Comparison of ENCODE assay signal across 8 cellular contexts in genomic region chr13:110915874-110916670, GRCh38. TPM values are rescaled to one million over a fixed set of nuclear protein-coding genes. Genes with fewer than 3 reads are reported as not detected.
DNase-seq lines count a peak whose midpoint lies in the region; ATAC-seq lines count a peak whose summit lies in the region.

No MANE protein-coding gene starts in this region.

- peak overlapping the region; percentile 96 for H3K27ac Mint-ChIP-seq in stimulated activated memory B cell treated with anti-CD40 and anti-IgM and Interleukin-4, amounts not matched to agents 10 μg/mL and 1 μg/mL and 100 μg/mL, for 72 hours

- DNase-seq in DMS153 (lab: John Stamatoyannopoulos, UW) (peak; percentile 44), NCI-H2081 treated with DMSO at 0.1 percent for 48 hours (lab: John Stamatoyannopoulos, UW) (no peak), NCI-H2107 (lab: John Stamatoyannopoulos, UW) (no peak)

- H3K27me3 Mint-ChIP-seq in stimulated activated memory B cell treated with anti-CD40 and anti-IgM and Interleukin-4, amounts not matched to agents 10 μg/mL and 1 μg/mL and 100 μg/mL, for 72 hours: no peaks in the 10 kb centered on the region

- H3K4me3 ChIP-seq in iPS-18c (ENCODE audit: insufficient read depth, low read depth, low read length): peak overlapping the region; percentile 82

- H3K36me3 ChIP-seq in KOPT-K1 (ENCODE audit: insufficient read depth, low read length): peaks cover 6% of the 10 kb centered on the region

- H3K27ac ChIP-seq in KOPT-K1 (ENCODE audit: low read depth, low read length, poor library complexity, severe bottlenecking): peak overlapping the region; percentile 94
- H3K27ac ChIP-seq in adipose tissue (ENCODE audit: low read depth, low read length): peak overlapping the region; percentile 83

- H3K9me3 ChIP-seq in KOPT-K1 (ENCODE audit: insufficient read depth, low read length, poor library complexity, severe bottlenecking) (no peaks in the 10 kb centered on the region), iPS-18c (ENCODE audit: control insufficient read depth, insufficient read depth, low read length) (no peaks in the 10 kb centered on the region)

- WGBS in adipose tissue, 3 donors: 7 to 10% (median 10%) methylated on average over 17 of the region's 17 CpGs

- H3K4me3 Mint-ChIP-seq in stimulated activated memory B cell treated with anti-CD40 and anti-IgM and Interleukin-4, amounts not matched to agents 10 μg/mL and 1 μg/mL and 100 μg/mL, for 72 hours: peak overlapping the region; percentile 90

- peaks cover 66% of the 10 kb centered on the region for H3K4me1 Mint-ChIP-seq in stimulated activated memory B cell treated with anti-CD40 and anti-IgM and Interleukin-4, amounts not matched to agents 10 μg/mL and 1 μg/mL and 100 μg/mL, for 72 hours

- H3K9me3 Mint-ChIP-seq in stimulated activated memory B cell treated with anti-CD40 and anti-IgM and Interleukin-4, amounts not matched to agents 10 μg/mL and 1 μg/mL and 100 μg/mL, for 72 hours: no peaks in the 10 kb centered on the region

- H3K36me3 Mint-ChIP-seq in stimulated activated memory B cell treated with anti-CD40 and anti-IgM and Interleukin-4, amounts not matched to agents 10 μg/mL and 1 μg/mL and 100 μg/mL, for 72 hours: no peaks in the 10 kb centered on the region

- ATAC-seq in stimulated activated memory B cell treated with anti-CD40 and anti-IgM and Interleukin-4, amounts not matched to agents 10 μg/mL and 1 μg/mL and 100 μg/mL, for 72 hours: no peak
- ATAC-seq in HG03565 (IDR thresholded peaks at IDR 0.05; ENCODE audit: unreplicated experiment): no peak

RNA-seq across cellular contexts. Expression of gene ANKRD10, which starts 1.2 kb away (rescaled TPM):
- 10 to 100 TPM; 46.9 to 54.1 (median 50.9) TPM for polyA plus RNA-seq in adipose tissue
